7 cellular contexts compared by ENCODE assay signal in genomic region chr11:130920612-130921011, GRCh38. TPM values are rescaled to one million over a fixed set of nuclear protein-coding genes. Genes with fewer than 3 reads are reported as not detected.
DNase-seq lines count a peak whose midpoint lies in the region; ATAC-seq, FAIRE-seq and TF ChIP-seq lines count a peak whose summit lies in the region.
"Not testable (repeated sequence)": the region's sequence is repeated elsewhere in the genome, so short reads cannot be mapped to it uniquely, and the experiment has no call there.

No MANE protein-coding gene starts in this region.

- H3K36me3 Mint-ChIP-seq in GM23338 (ENCODE audit: low read depth); neural progenitor cell: not testable (repeated sequence)

- not testable (repeated sequence) for H3K36me3 ChIP-seq in A673 (ENCODE audit: insufficient read depth, low read length, poor library complexity, severe bottlenecking); GM23338 (ENCODE audit: insufficient read depth); HAP-1 (replicated peaks); NT2/D1 (ENCODE audit: insufficient read depth, insufficient read length, low read length); H1 (ENCODE audit: control insufficient read depth in 2 of 4, insufficient read depth in 4 of 4, low read length in 3 of 4); iPS-20b (ENCODE audit: insufficient read depth, low read depth, low read length); neural progenitor cell

- H3K79me1 ChIP-seq in H1 (ENCODE audit: low read depth, low read length): not testable (repeated sequence)

- BruUV-seq in A673 (replicated peaks; lab: Mats Ljungman, UMichigan): not testable (repeated sequence)

- POLR2A ChIA-PET in A673 (lab: Charles Lee; ENCODE audit: low non-redundant PET); H1 (lab: Charles Lee; ENCODE audit: partially characterized antibody): not testable (repeated sequence)

- H2BK15ac ChIP-seq in H1 (ENCODE audit: low read length): not testable (repeated sequence)

- H2BK120ac ChIP-seq in H1 (replicated peaks; ENCODE audit: low read depth, low read length): not testable (repeated sequence)

- H3K27me3 Mint-ChIP-seq in GM23338 (ENCODE audit: insufficient read depth, low read depth, poor library complexity): peaks cover 24% of the 10 kb centered on the region
- not testable (repeated sequence) for H3K27me3 Mint-ChIP-seq in neural progenitor cell (ENCODE audit: insufficient read depth, low read depth)

- not testable (repeated sequence) for H3K9ac ChIP-seq in NT2/D1 (ENCODE audit: insufficient read length, low read depth); H1 (replicated peaks in 1 of 4; ENCODE audit: extremely low read depth in 1 of 4, low read depth in 3 of 4, low read length in 3 of 4); iPS-20b (ENCODE audit: low read depth, low read length); neural progenitor cell

- peak; percentile 39 for DNase-seq in A673 (ENCODE audit: low spot score)
- peak; percentile 39 for DNase-seq in GM23338 (ENCODE audit: low spot score)
- DNase-seq in HAP-1 (ENCODE audit: low spot score in 2 of 2): peak; percentile 76 to 79
- peak; percentile 71 for DNase-seq in NT2/D1 (ENCODE audit: low read depth, low spot score)
- not testable (repeated sequence) for DNase-seq in H1 (ENCODE audit: low read depth in 1 of 2, low spot score in 2 of 2)
- DNase-seq in neural progenitor cell (ENCODE audit: low spot score): peak; percentile 37

- H3K4ac ChIP-seq in H1 (replicated peaks; ENCODE audit: insufficient read length, low read depth, low read length): not testable (repeated sequence)

- in situ Hi-C loops in HAP-1 (cut with MboI; ENCODE audit: low sequenced_read_pairs): not testable (repeated sequence)

- H3K14ac ChIP-seq in H1 (ENCODE audit: insufficient read length): not testable (repeated sequence)

- H4K20me1 ChIP-seq in GM23338 (replicated peaks; ENCODE audit: insufficient read depth); H1 (replicated peaks in 1 of 2; ENCODE audit: control insufficient read depth in 1 of 2, insufficient read depth in 2 of 2, low read length in 2 of 2); neural progenitor cell (ENCODE audit: low read depth): not testable (repeated sequence)

- ATAC-seq in GM23338: not testable (repeated sequence)

- not testable (repeated sequence) for H3K4me1 ChIP-seq in A673 (ENCODE audit: insufficient read depth, low read length, poor library complexity, severe bottlenecking); HAP-1; NT2/D1 (ENCODE audit: insufficient read depth, insufficient read length); H1 (replicated peaks in 1 of 4; ENCODE audit: control insufficient read depth in 3 of 4, insufficient read depth in 4 of 4, low read length in 3 of 4); neural progenitor cell
- peaks cover 12% of the 10 kb centered on the region for H3K4me1 ChIP-seq in GM23338 (ENCODE audit: insufficient read depth)
- peaks cover 14% of the 10 kb centered on the region; the same call in 1 of the 2 replicates for H3K4me1 ChIP-seq in iPS-20b (ENCODE audit: insufficient read depth, low read length)

- not testable (repeated sequence) for TF ChIP-seq RAD21 in H1 (IDR thresholded peaks at IDR 0.05 in 1 of 2, conservative IDR thresholded peaks at IDR 0.05 in 1 of 2; ENCODE audit: low read depth in 2 of 2, low read length in 2 of 2)

- not testable (repeated sequence) for H3K79me2 ChIP-seq in GM23338 (replicated peaks; ENCODE audit: insufficient read depth); H1 (ENCODE audit: control insufficient read depth in 1 of 2, insufficient read depth in 2 of 2, low read length in 2 of 2); neural progenitor cell (ENCODE audit: low read depth)

- not testable (repeated sequence) for H4K5ac ChIP-seq in H1 (ENCODE audit: insufficient read length, low read depth, low read length)

- H2BK12ac ChIP-seq in H1 (ENCODE audit: low read depth, low read length): not testable (repeated sequence)

- H3F3A ChIP-seq in GM23338 (replicated peaks; ENCODE audit: low read depth); neural progenitor cell (ENCODE audit: low read depth): not testable (repeated sequence)

- not testable (repeated sequence) for H3K18ac ChIP-seq in H1 (ENCODE audit: extremely low read depth, low read length)

- not testable (repeated sequence) for H4K8ac ChIP-seq in H1 (ENCODE audit: extremely low read depth, insufficient read depth, low read length)

- TF ChIP-seq EP300 in H1 (IDR thresholded peaks at IDR 0.05; ENCODE audit: borderline replicate concordance in 1 of 2, low read depth in 2 of 2, low read length in 2 of 2): not testable (repeated sequence)

- H4K91ac ChIP-seq in H1 (replicated peaks; ENCODE audit: insufficient read length, low read length): not testable (repeated sequence)

- H3K4me2 ChIP-seq in GM23338: peak overlapping the region; percentile 59
- H3K4me2 ChIP-seq in H1 (ENCODE audit: insufficient read depth in 1 of 2, low read depth in 2 of 2, low read length in 2 of 2): peak overlapping the region in 1 of 2 experiments; percentile 19; a peak in 1 of 4 replicates
- H3K4me2 ChIP-seq in neural progenitor cell: not testable (repeated sequence)

- H3K56ac ChIP-seq in H1 (replicated peaks; ENCODE audit: insufficient read length, low read depth, low read length): not testable (repeated sequence)

- CTCF ChIA-PET in A673 (lab: Charles Lee): not testable (repeated sequence)
- CTCF ChIA-PET in H1 (lab: Charles Lee; ENCODE audit: partially characterized antibody): interaction anchor here (1.0 to 1.8 kb wide), 5 partner anchors 18 to 296 kb away, joined by 3 to 6 read pairs (median 3); no protein-coding TSS in a partner anchor

- intact Hi-C loops in A673 (cut with micrococcal nuclease; ENCODE audit: unreplicated experiment): not testable (repeated sequence)

- H3K9me3 Mint-ChIP-seq in GM23338, neural progenitor cell: not testable (repeated sequence)

- WGBS in H1 (ENCODE audit: extremely low coverage in 1 of 2, insufficient coverage in 1 of 2, insufficient read length in 1 of 2, insufficient replicate concordance in 2 of 2, low coverage in 1 of 2, low lambda C conversion rate in 2 of 2, missing lambda C conversion rate in 1 of 2), 2 experiments: 75% methylated on average over 5 of the region's 5 CpGs; no CpG with 5 or more reads in 1 of the 2 experiments

- TF ChIP-seq POLR2A in H1 (IDR thresholded peaks at IDR 0.05; ENCODE audit: control extremely low read depth in 1 of 2, low read depth in 2 of 2, low read length in 2 of 2): not testable (repeated sequence)

- not testable (repeated sequence) for H3K4me3 Mint-ChIP-seq in GM23338, neural progenitor cell

- not testable (repeated sequence) for H2AK5ac ChIP-seq in H1 (ENCODE audit: low read depth, low read length)

- not testable (repeated sequence) for TF ChIP-seq CTCF in A673 (conservative IDR thresholded peaks at IDR 0.05; ENCODE audit: low read depth, low read length); GM23338 (conservative IDR thresholded peaks at IDR 0.05; ENCODE audit: low read depth in 2 of 2); H1 (IDR thresholded peaks at IDR 0.05; ENCODE audit: control extremely low read depth in 1 of 3, insufficient read depth in 1 of 3, low read depth in 1 of 3, low read length in 3 of 3); neural progenitor cell (IDR thresholded peaks at IDR 0.05)

- H3K27me3 ChIP-seq in A673 (replicated peaks; ENCODE audit: insufficient read depth, low read depth, low read length, poor library complexity); HAP-1 (ENCODE audit: low read depth); NT2/D1 (ENCODE audit: insufficient read depth, insufficient read length): not testable (repeated sequence)
- H3K27me3 ChIP-seq in GM23338 (ENCODE audit: insufficient read depth) (peaks cover 14% of the 10 kb centered on the region), H1 (replicated peaks in 1 of 4; ENCODE audit: control insufficient read depth in 3 of 4, extremely low read depth in 1 of 4, insufficient read depth in 3 of 4, low read length in 3 of 4) (peaks cover 0 to 15% (median 10%) of the 10 kb centered on the region in 4 experiments; a peak in 6 of 7 replicates), iPS-20b (ENCODE audit: insufficient read depth, low read length) (peaks cover 18% of the 10 kb centered on the region), neural progenitor cell (peaks cover 15% of the 10 kb centered on the region)

- H3K27ac Mint-ChIP-seq in GM23338, neural progenitor cell: not testable (repeated sequence)

- not testable (repeated sequence) for H3K23ac ChIP-seq in H1 (ENCODE audit: insufficient read length)

- FAIRE-seq in H1 (lab: Jason Lieb, UNC): not testable (repeated sequence)

- H3K4me1 Mint-ChIP-seq in GM23338: peaks cover 19% of the 10 kb centered on the region
- peaks cover 15% of the 10 kb centered on the region for H3K4me1 Mint-ChIP-seq in neural progenitor cell

- peak overlapping the region; percentile 54; the same call in 1 of the 2 replicates for H2AFZ ChIP-seq in GM23338
- peak overlapping the region; percentile 70; the same call in 1 of the 2 replicates for H2AFZ ChIP-seq in H1 (ENCODE audit: low read length)
- peak overlapping the region; percentile 55 for H2AFZ ChIP-seq in neural progenitor cell (replicated peaks)

- not testable (repeated sequence) for H3K9me3 ChIP-seq in A673 (ENCODE audit: low read depth, low read length, poor library complexity, severe bottlenecking); HAP-1; NT2/D1 (ENCODE audit: insufficient read depth, low read length); H1 (ENCODE audit: insufficient read depth in 2 of 2, low read depth in 1 of 2, low read length in 1 of 2); iPS-20b (ENCODE audit: insufficient read depth, low read depth, low read length); neural progenitor cell (ENCODE audit: low read depth)

- not testable (repeated sequence) for H3K27ac ChIP-seq in A673 (ENCODE audit: low read depth, low read length, poor library complexity, severe bottlenecking); GM23338 (ENCODE audit: low read depth); H1 (ENCODE audit: low read depth, low read length); iPS-20b (ENCODE audit: low read length); neural progenitor cell

- H3K23me2 ChIP-seq in H1 (ENCODE audit: low read depth, low read length): not testable (repeated sequence)

- 0 out of 2 replicates have a peak overlapping the region, but pooled peaks have one; percentile 67 for H2BK20ac ChIP-seq in H1 (ENCODE audit: low read length)

- not testable (repeated sequence) for H2BK5ac ChIP-seq in H1 (ENCODE audit: low read depth, low read length)

- H3K4me3 ChIP-seq in A673 (ENCODE audit: low read depth, low read length, poor library complexity, severe bottlenecking); GM23338; HAP-1; NT2/D1 (ENCODE audit: insufficient read length, low read depth); H1 (ENCODE audit: extremely low read depth in 1 of 4, insufficient read depth in 2 of 4, low read depth in 3 of 4, low read length in 4 of 4); neural progenitor cell: not testable (repeated sequence)
- H3K4me3 ChIP-seq in iPS-20b (ENCODE audit: low read length): peak overlapping the region; percentile 7; the same call in 1 of the 2 replicates

- peaks cover 14% of the 10 kb centered on the region for H3K9me2 ChIP-seq in GM23338 (ENCODE audit: insufficient read depth)

RNA-seq across cellular contexts. Expression of gene SNX19, which starts 4.3 kb away (rescaled TPM):
- 51.9 and 52.5 TPM in 2 replicates for total RNA-seq in A673 (2021)
- 29.0 and 30.0 TPM in 2 replicates for total RNA-seq in GM23338 (2014; rRNA removed; shearing (Covaris generic))
- 5.2 and 6.6 TPM in 2 replicates for polyA plus RNA-seq in GM23338 (2016; fragmentation: Nextera tagmentation; extraction: Ambion mirVana)
- total RNA-seq in H1 (2021; fragmentation: NEBNext Ultra II Directional; extraction: Animal tissue kit (Norgen Biotek cat#: 25700)): 22.6 and 25.2 TPM in 2 replicates
- 15.0 and 22.1 TPM in 2 replicates for polyA plus RNA-seq in H1 (2011; rRNA removed)
- 13.6 TPM for polyA plus RNA-seq in H1 (2011; cell fraction: cytosol; rRNA removed)
- polyA plus RNA-seq in H1 (2011; cell fraction: nucleus; rRNA removed): 36.6 TPM
- polyA plus RNA-seq in H1 (2012, experiment 1 of 2): 13.1 to 15.9 TPM (median 14.2 TPM) in 4 replicates
- 2.2 TPM for polyA plus RNA-seq in H1 (2012, experiment 2 of 2)
- 24.6 TPM for polyA plus RNA-seq in H1 (2013, experiment 1 of 2)
- 25.1 TPM for polyA plus RNA-seq in H1 (2013, experiment 2 of 2)
- 67.1 and 69.1 TPM in 2 replicates for polyA minus RNA-seq in H1 (2011; rRNA and poly(A)+ RNA removed)
- 33.2 TPM for polyA minus RNA-seq in H1 (2011; cell fraction: cytosol; rRNA and poly(A)+ RNA removed)
- 86.2 TPM for polyA minus RNA-seq in H1 (2011; cell fraction: nucleus; rRNA and poly(A)+ RNA removed)
- total RNA-seq in neural progenitor cell (ENCODE audit: low replicate concordance): 32.8 and 33.4 TPM in 2 replicates
